ENCODE assay signal across 1 cellular context in the genomic region with DNA sequence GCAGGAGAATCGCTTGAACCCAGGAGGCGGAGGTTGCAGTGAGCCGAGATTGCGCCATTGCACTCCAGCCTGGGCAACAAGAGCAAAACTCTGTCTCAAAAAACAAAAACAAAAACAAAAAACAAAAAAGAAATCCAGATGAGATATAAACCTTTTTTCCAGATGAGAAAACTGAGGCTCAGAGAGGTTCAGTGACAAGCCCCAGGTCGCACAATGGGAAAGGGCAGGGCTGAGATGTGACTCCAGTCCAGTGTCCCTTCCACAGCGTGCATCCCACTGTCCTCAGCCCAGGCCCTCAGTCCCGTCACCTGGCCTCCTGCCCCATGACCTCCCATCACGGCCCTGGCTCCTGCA. TPM values are rescaled to one million over a fixed set of nuclear protein-coding genes. Genes with fewer than 3 reads are reported as not detected.
"Had no signal": no experiment of that assay in that cellular context is flagged by ENCODE, and none has a peak within 500 bp of the region (broad histone marks: within the 10 kb centered on the region; RNA-seq: fewer than 3 reads in every experiment).

No MANE protein-coding gene starts in this region.

RNA-seq across cellular contexts. Expression of gene RAP1GAP, which starts 37.6 kb away (rescaled TPM):
- total RNA-seq: dermis microvascular lymphatic vessel endothelial cell had no signal
